ENCODE assay signal across 21 cellular contexts in genomic region chr6:5942591-5942990, GRCh38.
"Had no signal": no experiment of that assay in that cellular context is flagged by ENCODE, and none has a peak within 500 bp of the region (broad histone marks: within the 10 kb centered on the region; RNA-seq: fewer than 3 reads in every experiment).

No MANE protein-coding gene starts in this region.

- ATAC-seq: activated CD4-positive, CD25-positive, alpha-beta regulatory T cell treated with anti-CD3 and anti-CD28 coated beads, Interleukin-2, amount 50 U/mL, for 24 hours; activated T-cell treated with anti-CD3 and anti-CD28 coated beads, Interleukin-2, amount 50 U/mL, for 4 hours; left cardiac atrium; naive thymus-derived CD8-positive, alpha-beta T cell; psoas muscle; right cardiac atrium had no signal

- H3K36me3 ChIP-seq: adrenal gland, esophagus muscularis mucosa, ovary, tibial nerve, vagina had no signal

- DNase-seq: activated CD4-positive, alpha-beta T cell treated with anti-CD3 and anti-CD28 coated beads, Interleukin-2, amount 50 U/mL, for 1 hour; activated CD8-positive, alpha-beta memory T cell treated with anti-CD3 and anti-CD28 coated beads, Interleukin-2, amount 50 U/mL, for 4 hours; activated effector memory CD4-positive, alpha-beta T cell treated with Interleukin-2 at 50 U/mL for 16 hours; activated naive CD4-positive, alpha-beta T cell treated with anti-CD3 and anti-CD28 coated beads, Interleukin-2, amount 50 U/mL, for 16 hours; activated T-cell treated with anti-CD3 and anti-CD28 coated beads, Interleukin-2, amount 50 U/mL, for 4 hours; adrenal gland; dermis blood vessel endothelial cell; effector memory CD4-positive, alpha-beta T cell; left cardiac atrium; mesendoderm; naive thymus-derived CD8-positive, alpha-beta T cell; ovary; psoas muscle; right cardiac atrium; small intestine; stimulated activated CD4-positive, alpha-beta T cell treated with anti-CD3 and anti-CD28 coated beads, Interleukin-15, amount 100 ng/mL, for 24 hours; stimulated activated CD4-positive, alpha-beta T cell treated with anti-CD3 and anti-CD28 coated beads, Interleukin-2, amount 100 ng/mL, for 48 hours had no signal

- H3K27me3 ChIP-seq: adrenal gland, esophagus muscularis mucosa, ovary, tibial nerve, vagina had no signal

- H3K9me3 ChIP-seq: adrenal gland, ovary, vagina had no signal

- H3K4me3 ChIP-seq: adrenal gland, esophagus muscularis mucosa, ovary, psoas muscle, tibial nerve, vagina had no signal

- H3K27ac ChIP-seq: adrenal gland, esophagus muscularis mucosa, ovary, psoas muscle, vagina had no signal

- H3K4me1 ChIP-seq: adrenal gland had no signal
